ENCODE assay signal across 15 cellular contexts in the genomic region with DNA sequence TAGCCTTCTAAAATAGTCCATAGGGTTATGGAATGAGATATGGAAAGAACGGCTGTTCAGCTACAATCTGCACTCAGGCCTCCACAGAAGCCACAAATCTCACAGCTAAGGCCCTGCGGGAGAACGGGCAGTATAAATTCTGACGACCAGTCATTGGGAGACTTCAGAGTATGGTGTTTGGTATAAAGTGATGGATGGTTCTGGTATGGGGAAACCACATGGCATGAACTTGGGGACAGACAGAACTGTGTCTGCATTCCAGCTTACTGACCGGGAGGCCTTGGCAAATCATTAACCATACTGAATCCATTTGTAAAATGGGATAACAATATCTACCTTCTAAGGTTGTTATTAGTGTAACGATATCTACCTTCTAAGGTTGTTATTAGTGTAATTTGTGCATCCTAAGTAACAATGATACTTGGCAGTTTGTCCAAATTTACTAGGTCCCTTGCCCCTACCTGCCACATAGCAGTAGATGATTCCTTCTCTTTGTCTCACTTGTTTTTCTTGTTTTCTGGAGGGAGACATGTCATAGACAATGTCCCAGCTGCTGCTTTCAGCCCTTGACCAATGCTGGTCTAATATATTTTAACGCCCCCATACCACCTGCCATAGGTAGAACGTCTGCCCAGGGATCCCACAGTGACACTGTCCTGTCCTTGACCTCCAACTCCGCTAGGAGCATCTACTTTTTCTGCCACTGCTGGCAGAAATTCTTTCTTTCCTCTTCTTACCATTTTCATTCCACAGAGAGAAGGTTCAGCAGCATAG.
"Had no signal": no experiment of that assay in that cellular context is flagged by ENCODE, and none has a peak within 500 bp of the region (broad histone marks: within the 10 kb centered on the region; RNA-seq: fewer than 3 reads in every experiment).

No MANE protein-coding gene starts in this region.

- H3K27me3 ChIP-seq: gastroesophageal sphincter, left lung, suprapubic skin, upper lobe of left lung had no signal

- H3K4me3 ChIP-seq: gastroesophageal sphincter, left lung, suprapubic skin, upper lobe of left lung had no signal

- H3K27ac ChIP-seq: epithelial cell of prostate, gastroesophageal sphincter, left lung, neutrophil, suprapubic skin, upper lobe of left lung had no signal

- DNase-seq: activated CD4-positive, alpha-beta T cell treated with anti-CD3 and anti-CD28 coated beads, Interleukin-2, amount 50 U/mL, for 1 hour; activated T-cell treated with anti-CD3 and anti-CD28 coated beads, Interleukin-2, amount 50 U/mL, for 1 hour; amniotic stem cell; effector memory CD8-positive, alpha-beta T cell; left lung; naive B cell; stimulated activated CD4-positive, alpha-beta T cell treated with anti-CD3 and anti-CD28 coated beads, Interleukin-12 subunit alpha, Interleukin-12 subunit beta, amount 100 ng/mL, for 4 hours; stimulated activated naive CD4-positive, alpha-beta T cell treated with Interleukin-2 at 50 U/mL for 16 hours; T-helper 2 cell; upper lobe of left lung had no signal

- H3K9me3 ChIP-seq: gastroesophageal sphincter, left lung, neutrophil, suprapubic skin, upper lobe of left lung had no signal

- ATAC-seq: effector memory CD8-positive, alpha-beta T cell; gastroesophageal sphincter; left lung; sciatic nerve had no signal

- H3K4me1 ChIP-seq: gastroesophageal sphincter, suprapubic skin had no signal

- H3K36me3 ChIP-seq: gastroesophageal sphincter, left lung, neutrophil, suprapubic skin, upper lobe of left lung had no signal
